8 cellular contexts compared by ENCODE assay signal in the genomic region with DNA sequence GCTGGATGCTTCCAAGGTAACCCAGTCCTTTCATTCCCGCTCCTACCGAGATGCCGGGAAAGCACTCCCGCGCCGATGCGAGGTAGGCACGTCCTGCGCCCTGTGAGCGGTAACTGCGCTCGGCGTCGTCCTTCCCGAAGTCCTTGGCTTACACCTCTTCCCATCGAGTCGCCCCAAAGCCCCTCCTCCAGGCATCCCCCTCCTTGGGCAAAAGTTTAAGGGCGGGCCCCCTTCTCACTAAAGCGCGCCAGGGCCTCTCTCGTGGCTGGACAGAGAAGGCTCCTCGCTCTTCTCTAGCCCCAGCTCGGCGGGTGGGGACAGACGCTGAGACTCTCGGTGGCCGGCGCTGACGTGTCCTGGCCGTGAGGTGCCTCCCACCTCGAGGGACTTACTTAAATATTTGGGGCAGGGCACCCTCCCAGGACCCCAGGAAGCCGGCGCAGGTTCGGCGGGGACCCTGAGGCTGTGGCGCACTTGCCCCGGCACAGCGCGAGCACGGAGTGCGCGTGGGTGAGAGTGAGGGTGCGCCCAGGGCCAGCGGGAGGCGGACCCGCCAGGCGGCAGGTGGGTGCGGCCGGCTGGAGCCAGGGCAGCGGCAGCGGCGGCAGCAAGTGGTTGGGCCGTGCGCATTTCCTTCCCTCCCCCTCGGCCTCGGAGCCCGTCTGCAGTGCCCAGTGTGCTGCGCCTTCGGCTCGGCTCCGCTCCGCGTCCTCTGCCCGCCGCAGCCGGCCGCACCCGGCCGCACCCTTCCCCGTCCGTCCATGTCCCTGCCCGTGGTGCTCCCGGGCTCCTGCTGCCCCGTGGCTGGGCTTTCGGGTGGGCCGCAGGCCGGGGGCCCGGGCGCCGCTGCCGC. TPM values are rescaled to one million over a fixed set of nuclear protein-coding genes. Genes with fewer than 3 reads are reported as not detected.
DNase-seq lines count a peak whose midpoint lies in the region; ATAC-seq and TF ChIP-seq lines count a peak whose summit lies in the region.

A gene with protein sequence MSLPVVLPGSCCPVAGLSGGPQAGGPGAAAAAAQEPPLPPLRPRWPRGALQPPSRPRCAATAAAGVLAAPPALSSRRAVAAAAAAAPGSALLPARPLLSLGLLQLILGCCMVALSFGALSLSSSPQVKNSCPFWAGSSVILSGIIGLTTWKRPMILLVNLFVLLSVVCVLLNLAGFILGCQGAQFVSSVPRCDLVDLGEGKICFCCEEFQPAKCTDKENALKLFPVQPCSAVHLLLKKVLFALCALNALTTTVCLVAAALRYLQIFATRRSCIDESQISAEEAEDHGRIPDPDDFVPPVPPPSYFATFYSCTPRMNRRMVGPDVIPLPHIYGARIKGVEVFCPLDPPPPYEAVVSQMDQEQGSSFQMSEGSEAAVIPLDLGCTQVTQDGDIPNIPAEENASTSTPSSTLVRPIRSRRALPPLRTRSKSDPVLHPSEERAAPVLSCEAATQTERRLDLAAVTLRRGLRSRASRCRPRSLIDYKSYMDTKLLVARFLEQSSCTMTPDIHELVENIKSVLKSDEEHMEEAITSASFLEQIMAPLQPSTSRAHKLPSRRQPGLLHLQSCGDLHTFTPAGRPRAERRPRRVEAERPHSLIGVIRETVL (plus strand): TSS at position 667 of the 853 bp plus-strand sequence. CDS start 95 bp downstream, at position 762.

- no peak for TF ChIP-seq CTCF in tibial nerve (IDR thresholded peaks at IDR 0.05)

- no peak for TF ChIP-seq POLR2A in tibial nerve (IDR thresholded peaks at IDR 0.05)

- no peak within 1 kb of the TSS for H3K27ac Mint-ChIP-seq in memory B cell

- DNase-seq in DMS153 treated with DMSO at 0.1 percent for 48 hours (lab: John Stamatoyannopoulos, UW; ENCODE audit: unreplicated experiment) (peak; percentile 46), RPMI7951 (ENCODE audit: low read depth) (peak; percentile 32), epithelial cell of prostate (ENCODE audit: low read depth, low spot score) (peak; percentile 29), memory B cell (ENCODE audit: low spot score in 2 of 2) (no peak), tibial nerve (ENCODE audit: low spot score in 2 of 2) (no peak)
- no peak for DNase-seq in activated CD4-positive, alpha-beta T cell treated with anti-CD3 and anti-CD28 coated beads for 4 hours
- no peak for DNase-seq in stimulated activated CD4-positive, alpha-beta T cell treated with anti-CD3 and anti-CD28 coated beads, Interleukin-4, amount 100 ng/mL, for 1 hour

- H3K27me3 Mint-ChIP-seq in memory B cell: peaks cover 6% of the 10 kb centered on the region

- H3K9me3 ChIP-seq in tibial nerve: no peaks in the 10 kb centered on the region

- H3K27ac ChIP-seq in epithelial cell of prostate (no peak within 1 kb of the TSS), tibial nerve (peak within 1 kb of the TSS in 2 of 4 donors; percentile 42 to 52)

- H3K36me3 ChIP-seq in tibial nerve: no peaks in the 10 kb centered on the region

- WGBS in tibial nerve, 2 donors: 1 to 2% methylated on average over 28 to 42 of the region's 81 CpGs

- peak within 1 kb of the TSS; percentile 32 to 56 (median 36) for H3K4me3 ChIP-seq in tibial nerve

- peaks cover 5% of the 10 kb centered on the region for H3K4me1 Mint-ChIP-seq in memory B cell

- no peak for TF ChIP-seq EP300 in tibial nerve (IDR thresholded peaks at IDR 0.05)

- no peaks in the 10 kb centered on the region for H3K36me3 Mint-ChIP-seq in memory B cell

- ATAC-seq in HG03159 (IDR thresholded peaks at IDR 0.05; ENCODE audit: unreplicated experiment) (peak; percentile 61), memory B cell (ENCODE audit: low read depth) (no peak)

- H3K27me3 ChIP-seq in tibial nerve: peaks cover 0 to 42% of the 10 kb centered on the region in 2 donors

- no peaks in the 10 kb centered on the region for H3K9me3 Mint-ChIP-seq in memory B cell

- H3K4me3 Mint-ChIP-seq in memory B cell: peak within 1 kb of the TSS; percentile 14

- H3K4me1 ChIP-seq in tibial nerve: peaks cover 0 to 18% (median 6%) of the 10 kb centered on the region in 4 donors

RNA-seq across cellular contexts. Expression of the gene that starts here (rescaled TPM):
- 0.10 TPM in 1 of 2 replicates, not detected in the other for total RNA-seq in RPMI7951 (2014; rRNA removed; shearing (Covaris generic))
- total RNA-seq in tibial nerve: 1 to 10 TPM; 2.3 to 6.3 (median 3.7) TPM

Comparison
In these comparisons a context has a peak if more than half of its experiments do, and no peak if none do; other contexts are left out.
1. Peak in DNase-seq in RPMI7951; RNA of the gene not detected or under 1 TPM.
2. DNase-seq: peak in DMS153 treated with DMSO at 0.1 percent for 48 hours (single experiment) and epithelial cell of prostate (single experiment); none in memory B cell (0 of 2), tibial nerve (0 of 2), activated CD4-positive, alpha-beta T cell treated with anti-CD3 and anti-CD28 coated beads for 4 hours (0 of 2) and stimulated activated CD4-positive, alpha-beta T cell treated with anti-CD3 and anti-CD28 coated beads, Interleukin-4, amount 100 ng/mL, for 1 hour (single experiment).